In the genomic region with DNA sequence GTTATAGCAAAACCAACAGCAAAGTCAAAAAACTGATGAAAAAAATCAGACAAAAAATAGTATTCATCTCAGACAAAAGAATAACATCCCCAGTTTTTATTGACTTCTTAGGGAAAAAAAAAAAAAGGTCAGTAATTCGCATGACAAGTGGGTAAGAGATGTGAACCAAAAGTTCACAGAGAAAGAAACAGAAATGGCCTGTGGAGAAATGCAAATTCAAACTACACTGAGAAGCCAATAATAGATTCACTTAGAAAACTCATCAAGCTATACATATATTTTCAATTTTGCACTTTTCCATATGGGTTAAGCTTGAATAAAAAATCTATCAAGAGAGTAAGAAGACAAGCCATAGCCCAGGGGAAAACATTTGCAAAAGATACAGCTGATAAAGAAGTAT, we compare ENCODE assay signal across 21 cellular contexts. TPM values are rescaled to one million over a fixed set of nuclear protein-coding genes. Genes with fewer than 3 reads are reported as not detected.
A peak's percentile ranks its signal among the peaks of the same experiment; 100 is the strongest.
DNase-seq lines count a peak whose midpoint lies in the region; ATAC-seq and TF ChIP-seq lines count a peak whose summit lies in the region.
"Had no signal": no experiment of that assay in that cellular context is flagged by ENCODE, and none has a peak within 500 bp of the region (broad histone marks: within the 10 kb centered on the region; RNA-seq: fewer than 3 reads in every experiment).

No MANE protein-coding gene starts in this region.

- DNase-seq in natural killer cell (no peak), WTC11 (ENCODE audit: low spot score) (no peak), mucosa of gallbladder (ENCODE audit: low spot score) (no peak), kidney glomerular epithelial cell (lab: John Stamatoyannopoulos, UW) (no peak)
- DNase-seq in natural killer cell treated with Interleukin-12 subunit alpha and Interleukin-12 subunit beta and Interleukin-15 and Interleukin-18, amount 100 ng/mL, for 72 hours (ENCODE audit: low spot score): no peak
- no peak for DNase-seq in effector CD4-positive, alpha-beta T cell
- DNase-seq: activated CD8-positive, alpha-beta T cell treated with anti-CD3 and anti-CD28 coated beads, Interleukin-2, amount 10 ng/mL, durations not matched to agents 7 days and 5 days; activated naive CD8-positive, alpha-beta T cell treated with anti-CD3 and anti-CD28 coated beads for 36 hours; activated T-cell treated with anti-CD3 and anti-CD28 coated beads, Interleukin-2, amount 50 U/mL, for 72 hours; brain microvascular endothelial cell; C1 segment of cervical spinal cord; DMS 273 treated with DMSO at 0.1 percent for 48 hours; KBM-7; NCI-H2081 treated with DMSO at 0.1 percent for 48 hours; NCI-H524; SHP77; T-cell; thyroid gland had no signal

- H3K27me3 Mint-ChIP-seq in natural killer cell (ENCODE audit: low read depth in 2 of 2) (no peaks in the 10 kb centered on the region), WTC11 (ENCODE audit: low read depth) (no peaks in the 10 kb centered on the region)
- H3K27me3 Mint-ChIP-seq in natural killer cell treated with Interleukin-12 subunit alpha and Interleukin-12 subunit beta and Interleukin-15 and Interleukin-18, amount 100 ng/mL, for 72 hours: no peaks in the 10 kb centered on the region
- H3K27me3 Mint-ChIP-seq: activated naive CD8-positive, alpha-beta T cell treated with anti-CD3 and anti-CD28 coated beads for 36 hours; T-cell had no signal

- TF ChIP-seq CTCF in natural killer cell (IDR thresholded peaks at IDR 0.05) (no peak), WTC11 (IDR thresholded peaks at IDR 0.05) (no peak)

- peak overlapping the region; percentile 5 to 35 for H3K27ac Mint-ChIP-seq in natural killer cell
- H3K27ac Mint-ChIP-seq in natural killer cell treated with Interleukin-12 subunit alpha and Interleukin-12 subunit beta and Interleukin-15 and Interleukin-18, amount 100 ng/mL, for 72 hours: no peak overlapping the region
- H3K27ac Mint-ChIP-seq in WTC11: peak overlapping the region; percentile 46; the same call in 1 of the 2 replicates
- H3K27ac Mint-ChIP-seq: activated CD8-positive, alpha-beta T cell treated with anti-CD3 and anti-CD28 coated beads, Interleukin-2, amount 10 ng/mL, durations not matched to agents 7 days and 5 days; activated naive CD8-positive, alpha-beta T cell treated with anti-CD3 and anti-CD28 coated beads for 36 hours; activated T-cell treated with anti-CD3 and anti-CD28 coated beads, Interleukin-2, amount 50 U/mL, for 72 hours; mesothelial cell of epicardium had no signal

- H3K9me3 Mint-ChIP-seq in natural killer cell: no peaks in the 10 kb centered on the region
- no peaks in the 10 kb centered on the region for H3K9me3 Mint-ChIP-seq in natural killer cell treated with Interleukin-12 subunit alpha and Interleukin-12 subunit beta and Interleukin-15 and Interleukin-18, amount 100 ng/mL, for 72 hours
- H3K9me3 Mint-ChIP-seq in WTC11: peaks cover 13% of the 10 kb centered on the region
- H3K9me3 Mint-ChIP-seq: activated naive CD8-positive, alpha-beta T cell treated with anti-CD3 and anti-CD28 coated beads for 36 hours; activated T-cell treated with anti-CD3 and anti-CD28 coated beads, Interleukin-2, amount 50 U/mL, for 72 hours; mesothelial cell of epicardium; T-cell had no signal

- intact Hi-C loops in natural killer cell (cut with micrococcal nuclease): no loop called here

- POLR2A ChIA-PET in WTC11 (lab: Charles Lee): no interaction called here

- CTCF ChIA-PET in WTC11 (lab: Charles Lee): no interaction called here

- no peak overlapping the region for H3K4me3 Mint-ChIP-seq in natural killer cell
- no peak overlapping the region for H3K4me3 Mint-ChIP-seq in natural killer cell treated with Interleukin-12 subunit alpha and Interleukin-12 subunit beta and Interleukin-15 and Interleukin-18, amount 100 ng/mL, for 72 hours
- H3K4me3 Mint-ChIP-seq in WTC11: no peak overlapping the region
- H3K4me3 Mint-ChIP-seq: activated CD8-positive, alpha-beta T cell treated with anti-CD3 and anti-CD28 coated beads, Interleukin-2, amount 10 ng/mL, durations not matched to agents 7 days and 5 days; activated naive CD8-positive, alpha-beta T cell treated with anti-CD3 and anti-CD28 coated beads for 36 hours; activated T-cell treated with anti-CD3 and anti-CD28 coated beads, Interleukin-2, amount 50 U/mL, for 72 hours; mesothelial cell of epicardium; T-cell had no signal

- H3K36me3 Mint-ChIP-seq in natural killer cell (no peaks in the 10 kb centered on the region), WTC11 (peaks cover 15% of the 10 kb centered on the region)
- H3K36me3 Mint-ChIP-seq in natural killer cell treated with Interleukin-12 subunit alpha and Interleukin-12 subunit beta and Interleukin-15 and Interleukin-18, amount 100 ng/mL, for 72 hours: no peaks in the 10 kb centered on the region

- peaks cover 22 to 32% of the 10 kb centered on the region in 2 donors for H3K4me1 Mint-ChIP-seq in natural killer cell
- peaks cover 23 to 28% of the 10 kb centered on the region in 2 donors for H3K4me1 Mint-ChIP-seq in natural killer cell treated with Interleukin-12 subunit alpha and Interleukin-12 subunit beta and Interleukin-15 and Interleukin-18, amount 100 ng/mL, for 72 hours (ENCODE audit: low read depth in 2 of 2)
- peaks cover 20% of the 10 kb centered on the region for H3K4me1 Mint-ChIP-seq in WTC11
- H3K4me1 Mint-ChIP-seq: mesothelial cell of epicardium had no signal

- ATAC-seq in natural killer cell (no peak), HG02885 (IDR thresholded peaks at IDR 0.05; ENCODE audit: poor library complexity, unreplicated experiment) (peak; percentile 46), WTC11 (no peak), GM18873 (IDR thresholded peaks at IDR 0.05; ENCODE audit: low FRiP score, unreplicated experiment) (no peak)
- ATAC-seq in natural killer cell treated with Interleukin-12 subunit alpha and Interleukin-12 subunit beta and Interleukin-15 and Interleukin-18, amount 100 ng/mL, for 72 hours: no peak
- ATAC-seq: activated CD8-positive, alpha-beta T cell treated with anti-CD3 and anti-CD28 coated beads, Interleukin-2, amount 10 ng/mL, durations not matched to agents 7 days and 5 days; activated T-cell treated with anti-CD3 and anti-CD28 coated beads, Interleukin-2, amount 50 U/mL, for 72 hours; T-cell had no signal

TF ChIP-seq in WTC11, 78 proteins besides CTCF, POLR2A, EP300 and RAD21 (continues in another document):
- TF ChIP-seq FOXP1 (CRISPR knock-in tag; IDR thresholded peaks at IDR 0.05; ENCODE audit: borderline replicate concordance): no peak
- TF ChIP-seq ZNF671 (CRISPR knock-in tag; IDR thresholded peaks at IDR 0.05): no peak
- TF ChIP-seq, protein P1, sequence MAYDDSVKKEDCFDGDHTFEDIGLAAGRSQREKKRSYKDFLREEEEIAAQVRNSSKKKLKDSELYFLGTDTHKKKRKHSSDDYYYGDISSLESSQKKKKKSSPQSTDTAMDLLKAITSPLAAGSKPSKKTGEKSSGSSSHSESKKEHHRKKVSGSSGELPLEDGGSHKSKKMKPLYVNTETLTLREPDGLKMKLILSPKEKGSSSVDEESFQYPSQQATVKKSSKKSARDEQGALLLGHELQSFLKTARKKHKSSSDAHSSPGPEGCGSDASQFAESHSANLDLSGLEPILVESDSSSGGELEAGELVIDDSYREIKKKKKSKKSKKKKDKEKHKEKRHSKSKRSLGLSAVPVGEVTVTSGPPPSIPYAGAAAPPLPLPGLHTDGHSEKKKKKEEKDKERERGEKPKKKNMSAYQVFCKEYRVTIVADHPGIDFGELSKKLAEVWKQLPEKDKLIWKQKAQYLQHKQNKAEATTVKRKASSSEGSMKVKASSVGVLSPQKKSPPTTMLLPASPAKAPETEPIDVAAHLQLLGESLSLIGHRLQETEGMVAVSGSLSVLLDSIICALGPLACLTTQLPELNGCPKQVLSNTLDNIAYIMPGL (CRISPR knock-in tag; IDR thresholded peaks at IDR 0.05): no peak
- TF ChIP-seq, protein P2, sequence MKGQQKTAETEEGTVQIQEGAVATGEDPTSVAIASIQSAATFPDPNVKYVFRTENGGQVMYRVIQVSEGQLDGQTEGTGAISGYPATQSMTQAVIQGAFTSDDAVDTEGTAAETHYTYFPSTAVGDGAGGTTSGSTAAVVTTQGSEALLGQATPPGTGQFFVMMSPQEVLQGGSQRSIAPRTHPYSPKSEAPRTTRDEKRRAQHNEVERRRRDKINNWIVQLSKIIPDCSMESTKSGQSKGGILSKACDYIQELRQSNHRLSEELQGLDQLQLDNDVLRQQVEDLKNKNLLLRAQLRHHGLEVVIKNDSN (CRISPR knock-in tag; IDR thresholded peaks at IDR 0.05): no peak
- TF ChIP-seq OVOL2 (CRISPR knock-in tag; IDR thresholded peaks at IDR 0.05; ENCODE audit: borderline replicate concordance): no peak
- TF ChIP-seq, protein P3, sequence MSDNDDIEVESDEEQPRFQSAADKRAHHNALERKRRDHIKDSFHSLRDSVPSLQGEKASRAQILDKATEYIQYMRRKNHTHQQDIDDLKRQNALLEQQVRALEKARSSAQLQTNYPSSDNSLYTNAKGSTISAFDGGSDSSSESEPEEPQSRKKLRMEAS (CRISPR knock-in tag; IDR thresholded peaks at IDR 0.05): no peak
- no peak for TF ChIP-seq SMAD3 (CRISPR knock-in tag; IDR thresholded peaks at IDR 0.05; ENCODE audit: borderline replicate concordance)
- no peak for TF ChIP-seq KAT7 (CRISPR knock-in tag; IDR thresholded peaks at IDR 0.05; ENCODE audit: borderline replicate concordance)
- TF ChIP-seq, protein P4, sequence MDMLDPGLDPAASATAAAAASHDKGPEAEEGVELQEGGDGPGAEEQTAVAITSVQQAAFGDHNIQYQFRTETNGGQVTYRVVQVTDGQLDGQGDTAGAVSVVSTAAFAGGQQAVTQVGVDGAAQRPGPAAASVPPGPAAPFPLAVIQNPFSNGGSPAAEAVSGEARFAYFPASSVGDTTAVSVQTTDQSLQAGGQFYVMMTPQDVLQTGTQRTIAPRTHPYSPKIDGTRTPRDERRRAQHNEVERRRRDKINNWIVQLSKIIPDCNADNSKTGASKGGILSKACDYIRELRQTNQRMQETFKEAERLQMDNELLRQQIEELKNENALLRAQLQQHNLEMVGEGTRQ (CRISPR knock-in tag; IDR thresholded peaks at IDR 0.05): no peak

RNA-seq across cellular contexts. Expression of a gene that starts 28.0 kb away (rescaled TPM):
- total RNA-seq in natural killer cell: 100 to 1,000 TPM in 1 of 3 donors, 10 to 100 TPM in 2; 78.4 to 104 (median 83.9) TPM
- 10 to 100 TPM; 61.2 to 80.4 TPM for total RNA-seq in natural killer cell treated with Interleukin-12 subunit alpha and Interleukin-12 subunit beta and Interleukin-15 and Interleukin-18, amount 100 ng/mL, for 72 hours
- 39.4 to 41.3 TPM (median 41.1 TPM) in 3 replicates for total RNA-seq in WTC11 (2021)
- total RNA-seq in mucosa of gallbladder: 40.7 TPM

Comparison
In these comparisons a context has a peak if more than half of its experiments do, and no peak if none do; other contexts are left out.
1. H3K27ac Mint-ChIP-seq: peak in natural killer cell (2 of 2) and WTC11 (single experiment); none in natural killer cell treated with Interleukin-12 subunit alpha and Interleukin-12 subunit beta and Interleukin-15 and Interleukin-18, amount 100 ng/mL, for 72 hours (0 of 2).